Comparison of ENCODE assay signal across 27 cellular contexts in the genomic region with DNA sequence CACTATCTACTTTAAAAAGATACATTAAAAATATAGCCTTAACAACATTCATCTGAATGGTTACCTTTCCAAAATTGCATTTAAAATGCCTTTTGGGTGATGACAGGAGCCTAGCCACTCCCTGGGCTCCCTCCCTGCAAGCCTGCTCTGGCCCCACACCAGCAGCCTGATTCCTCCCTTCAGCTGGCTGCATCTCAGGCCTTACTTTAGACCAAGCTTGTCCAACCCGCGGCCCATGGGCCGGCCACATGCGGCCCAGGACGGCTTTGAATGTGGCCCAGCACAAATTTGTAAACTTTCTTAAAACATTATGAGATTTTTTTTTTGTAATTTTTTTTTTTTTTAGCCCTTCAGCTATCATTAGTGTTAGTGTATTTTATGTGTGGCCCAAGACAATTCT.
"Had no signal": no experiment of that assay in that cellular context is flagged by ENCODE, and none has a peak within 500 bp of the region (broad histone marks: within the 10 kb centered on the region; RNA-seq: fewer than 3 reads in every experiment).

No MANE protein-coding gene starts in this region.

- H3K4me1 ChIP-seq: esophagus muscularis mucosa, gastroesophageal sphincter had no signal

- H3K36me3 ChIP-seq: brain microvascular endothelial cell, esophagus muscularis mucosa, gastroesophageal sphincter had no signal

- ATAC-seq: activated naive CD4-positive, alpha-beta T cell treated with anti-CD3 and anti-CD28 coated beads, Interleukin-2, amount 50 U/mL, for 72 hours; activated T-cell treated with anti-CD3 and anti-CD28 coated beads, Interleukin-2, amount 50 U/mL, for 72 hours; effector memory CD8-positive, alpha-beta T cell; gastroesophageal sphincter had no signal

- DNase-seq: activated CD4-positive, alpha-beta memory T cell treated with anti-CD3 and anti-CD28 coated beads, Interleukin-2, amount 10 ng/mL, durations not matched to agents 7 days and 5 days; activated CD4-positive, alpha-beta T cell treated with anti-CD3 and anti-CD28 coated beads for 1 hour; activated CD4-positive, alpha-beta T cell treated with anti-CD3 and anti-CD28 coated beads for 4 hours; activated CD4-positive, alpha-beta T cell treated with anti-CD3 and anti-CD28 coated beads, Interleukin-2, amount 10 ng/mL, durations not matched to agents 7 days and 5 days; activated CD4-positive, alpha-beta T cell treated with anti-CD3 and anti-CD28 coated beads, Interleukin-2, amount 50 U/mL, for 4 hours; activated CD8-positive, alpha-beta memory T cell treated with anti-CD3 and anti-CD28 coated beads, Interleukin-2, amount 50 U/mL, for 48 hours; activated gamma-delta T cell; activated naive CD4-positive, alpha-beta T cell; activated naive CD4-positive, alpha-beta T cell treated with anti-CD3 and anti-CD28 coated beads, Interleukin-2, amount 10 ng/mL, durations not matched to agents 7 days and 5 days; activated naive CD8-positive, alpha-beta T cell treated with anti-CD3 and anti-CD28 coated beads, Interleukin-2, amount 10 ng/mL, durations not matched to agents 7 days and 5 days; activated T-cell treated with anti-CD3 and anti-CD28 coated beads for 4 hours; activated T-cell treated with anti-CD3 and anti-CD28 coated beads, Interleukin-2, amount 50 U/mL, for 24 hours; activated T-cell treated with anti-CD3 and anti-CD28 coated beads, Interleukin-2, amount 50 U/mL, for 72 hours; amniotic stem cell; anterior cingulate cortex; brain microvascular endothelial cell; caudate nucleus; cortex of kidney; dermis blood vessel endothelial cell; effector CD4-positive, alpha-beta T cell; effector memory CD8-positive, alpha-beta T cell; erythroblast; foreskin melanocyte; T-helper 2 cell had no signal

- H3K9me3 Mint-ChIP-seq: activated CD4-positive, alpha-beta memory T cell treated with anti-CD3 and anti-CD28 coated beads, Interleukin-2, amount 10 ng/mL, durations not matched to agents 7 days and 5 days; activated CD4-positive, alpha-beta T cell treated with anti-CD3 and anti-CD28 coated beads, Interleukin-2, amount 10 ng/mL, durations not matched to agents 7 days and 5 days; activated naive CD4-positive, alpha-beta T cell treated with anti-CD3 and anti-CD28 coated beads, Interleukin-2, amount 10 ng/mL, durations not matched to agents 7 days and 5 days; activated naive CD4-positive, alpha-beta T cell treated with anti-CD3 and anti-CD28 coated beads, Interleukin-2, amount 50 U/mL, for 72 hours; activated naive CD8-positive, alpha-beta T cell treated with anti-CD3 and anti-CD28 coated beads, Interleukin-2, amount 10 ng/mL, durations not matched to agents 7 days and 5 days; activated T-cell treated with anti-CD3 and anti-CD28 coated beads, Interleukin-2, amount 50 U/mL, for 24 hours; activated T-cell treated with anti-CD3 and anti-CD28 coated beads, Interleukin-2, amount 50 U/mL, for 72 hours; effector memory CD8-positive, alpha-beta T cell had no signal

- H3K27me3 Mint-ChIP-seq: activated CD4-positive, alpha-beta memory T cell treated with anti-CD3 and anti-CD28 coated beads, Interleukin-2, amount 10 ng/mL, durations not matched to agents 7 days and 5 days; activated naive CD4-positive, alpha-beta T cell treated with anti-CD3 and anti-CD28 coated beads, Interleukin-2, amount 10 ng/mL, durations not matched to agents 7 days and 5 days had no signal

- H3K4me3 Mint-ChIP-seq: activated CD4-positive, alpha-beta memory T cell treated with anti-CD3 and anti-CD28 coated beads, Interleukin-2, amount 10 ng/mL, durations not matched to agents 7 days and 5 days; activated CD4-positive, alpha-beta T cell treated with anti-CD3 and anti-CD28 coated beads, Interleukin-2, amount 10 ng/mL, durations not matched to agents 7 days and 5 days; activated naive CD4-positive, alpha-beta T cell treated with anti-CD3 and anti-CD28 coated beads, Interleukin-2, amount 10 ng/mL, durations not matched to agents 7 days and 5 days; activated naive CD8-positive, alpha-beta T cell treated with anti-CD3 and anti-CD28 coated beads, Interleukin-2, amount 10 ng/mL, durations not matched to agents 7 days and 5 days; activated T-cell treated with anti-CD3 and anti-CD28 coated beads, Interleukin-2, amount 50 U/mL, for 24 hours; activated T-cell treated with anti-CD3 and anti-CD28 coated beads, Interleukin-2, amount 50 U/mL, for 72 hours; effector memory CD8-positive, alpha-beta T cell had no signal

- H3K27me3 ChIP-seq: brain microvascular endothelial cell, esophagus muscularis mucosa, gastroesophageal sphincter had no signal

- H3K27ac ChIP-seq: brain microvascular endothelial cell, esophagus muscularis mucosa, gastroesophageal sphincter had no signal

- H3K4me3 ChIP-seq: esophagus muscularis mucosa, gastroesophageal sphincter had no signal

- H3K36me3 Mint-ChIP-seq: activated naive CD4-positive, alpha-beta T cell treated with anti-CD3 and anti-CD28 coated beads, Interleukin-2, amount 10 ng/mL, durations not matched to agents 7 days and 5 days; activated naive CD4-positive, alpha-beta T cell treated with anti-CD3 and anti-CD28 coated beads, Interleukin-2, amount 50 U/mL, for 72 hours; activated naive CD8-positive, alpha-beta T cell treated with anti-CD3 and anti-CD28 coated beads, Interleukin-2, amount 10 ng/mL, durations not matched to agents 7 days and 5 days had no signal

- H3K27ac Mint-ChIP-seq: activated CD4-positive, alpha-beta memory T cell treated with anti-CD3 and anti-CD28 coated beads, Interleukin-2, amount 10 ng/mL, durations not matched to agents 7 days and 5 days; activated CD4-positive, alpha-beta T cell treated with anti-CD3 and anti-CD28 coated beads, Interleukin-2, amount 10 ng/mL, durations not matched to agents 7 days and 5 days; activated naive CD4-positive, alpha-beta T cell treated with anti-CD3 and anti-CD28 coated beads, Interleukin-2, amount 10 ng/mL, durations not matched to agents 7 days and 5 days; activated naive CD4-positive, alpha-beta T cell treated with anti-CD3 and anti-CD28 coated beads, Interleukin-2, amount 50 U/mL, for 72 hours; activated naive CD8-positive, alpha-beta T cell treated with anti-CD3 and anti-CD28 coated beads, Interleukin-2, amount 10 ng/mL, durations not matched to agents 7 days and 5 days; activated T-cell treated with anti-CD3 and anti-CD28 coated beads, Interleukin-2, amount 50 U/mL, for 24 hours; activated T-cell treated with anti-CD3 and anti-CD28 coated beads, Interleukin-2, amount 50 U/mL, for 72 hours; effector memory CD8-positive, alpha-beta T cell had no signal

- H3K4me1 Mint-ChIP-seq: activated CD4-positive, alpha-beta memory T cell treated with anti-CD3 and anti-CD28 coated beads, Interleukin-2, amount 10 ng/mL, durations not matched to agents 7 days and 5 days; activated CD4-positive, alpha-beta T cell treated with anti-CD3 and anti-CD28 coated beads, Interleukin-2, amount 10 ng/mL, durations not matched to agents 7 days and 5 days; activated naive CD4-positive, alpha-beta T cell treated with anti-CD3 and anti-CD28 coated beads, Interleukin-2, amount 10 ng/mL, durations not matched to agents 7 days and 5 days; activated naive CD8-positive, alpha-beta T cell treated with anti-CD3 and anti-CD28 coated beads, Interleukin-2, amount 10 ng/mL, durations not matched to agents 7 days and 5 days had no signal
